1 cellular context compared by ENCODE assay signal in the genomic region with DNA sequence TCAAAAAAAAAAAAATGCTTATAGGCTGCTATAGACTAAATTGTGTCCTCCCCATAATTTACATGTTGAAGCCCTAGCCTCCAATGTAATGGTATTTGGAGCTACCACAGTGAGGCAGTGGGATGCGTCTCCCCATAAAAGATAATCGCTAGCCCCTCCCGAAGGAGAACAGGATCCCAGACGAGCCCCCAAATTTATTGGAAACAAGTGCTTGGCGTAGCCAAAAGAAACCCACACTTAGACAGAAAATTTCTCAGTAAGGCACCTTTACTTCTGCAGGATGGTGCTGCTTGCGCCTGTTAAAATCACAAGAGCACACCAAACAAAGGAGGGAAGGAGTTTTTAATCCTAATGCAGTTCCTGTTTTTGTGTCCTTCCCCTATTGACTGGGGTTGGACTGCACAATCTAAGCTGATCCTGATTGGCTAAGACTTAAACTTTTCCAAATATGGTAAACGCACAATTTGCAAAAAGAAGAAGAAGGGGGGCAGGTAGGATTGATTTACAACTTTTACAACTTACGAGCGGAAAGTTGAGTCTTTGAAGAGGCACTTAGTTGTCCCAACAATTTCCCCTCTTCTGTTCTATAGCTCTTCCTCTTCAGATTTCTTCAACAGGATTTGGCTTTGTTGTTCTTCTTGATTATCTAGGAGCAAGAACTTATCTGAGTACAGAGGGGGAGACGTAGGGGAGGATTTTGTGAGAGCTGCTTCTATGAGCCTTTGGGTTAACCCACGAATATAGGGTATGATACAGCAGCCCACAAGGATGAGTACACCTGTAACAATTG.
TF ChIP-seq lines count a peak whose summit lies in the region.

No MANE protein-coding gene starts in this region.

TF ChIP-seq in HepG2, 621 proteins besides CTCF, POLR2A, EP300 and RAD21:
- TF ChIP-seq YEATS4 (CRISPR knock-in tag; IDR thresholded peaks at IDR 0.05; ENCODE audit: borderline replicate concordance), result no peak
- no peak for TF ChIP-seq ARNT2 (CRISPR knock-in tag; IDR thresholded peaks at IDR 0.05; ENCODE audit: low read depth)
- TF ChIP-seq, protein P1, sequence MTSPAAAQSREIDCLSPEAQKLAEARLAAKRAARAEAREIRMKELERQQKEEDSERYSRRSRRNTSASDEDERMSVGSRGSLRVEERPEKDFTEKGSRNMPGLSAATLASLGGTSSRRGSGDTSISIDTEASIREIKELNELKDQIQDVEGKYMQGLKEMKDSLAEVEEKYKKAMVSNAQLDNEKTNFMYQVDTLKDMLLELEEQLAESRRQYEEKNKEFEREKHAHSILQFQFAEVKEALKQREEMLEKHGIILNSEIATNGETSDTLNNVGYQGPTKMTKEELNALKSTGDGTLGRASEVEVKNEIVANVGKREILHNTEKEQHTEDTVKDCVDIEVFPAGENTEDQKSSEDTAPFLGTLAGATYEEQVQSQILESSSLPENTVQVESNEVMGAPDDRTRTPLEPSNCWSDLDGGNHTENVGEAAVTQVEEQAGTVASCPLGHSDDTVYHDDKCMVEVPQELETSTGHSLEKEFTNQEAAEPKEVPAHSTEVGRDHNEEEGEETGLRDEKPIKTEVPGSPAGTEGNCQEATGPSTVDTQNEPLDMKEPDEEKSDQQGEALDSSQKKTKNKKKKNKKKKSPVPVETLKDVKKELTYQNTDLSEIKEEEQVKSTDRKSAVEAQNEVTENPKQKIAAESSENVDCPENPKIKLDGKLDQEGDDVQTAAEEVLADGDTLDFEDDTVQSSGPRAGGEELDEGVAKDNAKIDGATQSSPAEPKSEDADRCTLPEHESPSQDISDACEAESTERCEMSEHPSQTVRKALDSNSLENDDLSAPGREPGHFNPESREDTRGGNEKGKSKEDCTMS (CRISPR knock-in tag; conservative IDR thresholded peaks at IDR 0.05), result no peak
- no peak for TF ChIP-seq FOXK2 (IDR thresholded peaks at IDR 0.05)
- no peak for TF ChIP-seq TBX3 (IDR thresholded peaks at IDR 0.05; ENCODE audit: borderline replicate concordance)
- TF ChIP-seq, protein P2, sequence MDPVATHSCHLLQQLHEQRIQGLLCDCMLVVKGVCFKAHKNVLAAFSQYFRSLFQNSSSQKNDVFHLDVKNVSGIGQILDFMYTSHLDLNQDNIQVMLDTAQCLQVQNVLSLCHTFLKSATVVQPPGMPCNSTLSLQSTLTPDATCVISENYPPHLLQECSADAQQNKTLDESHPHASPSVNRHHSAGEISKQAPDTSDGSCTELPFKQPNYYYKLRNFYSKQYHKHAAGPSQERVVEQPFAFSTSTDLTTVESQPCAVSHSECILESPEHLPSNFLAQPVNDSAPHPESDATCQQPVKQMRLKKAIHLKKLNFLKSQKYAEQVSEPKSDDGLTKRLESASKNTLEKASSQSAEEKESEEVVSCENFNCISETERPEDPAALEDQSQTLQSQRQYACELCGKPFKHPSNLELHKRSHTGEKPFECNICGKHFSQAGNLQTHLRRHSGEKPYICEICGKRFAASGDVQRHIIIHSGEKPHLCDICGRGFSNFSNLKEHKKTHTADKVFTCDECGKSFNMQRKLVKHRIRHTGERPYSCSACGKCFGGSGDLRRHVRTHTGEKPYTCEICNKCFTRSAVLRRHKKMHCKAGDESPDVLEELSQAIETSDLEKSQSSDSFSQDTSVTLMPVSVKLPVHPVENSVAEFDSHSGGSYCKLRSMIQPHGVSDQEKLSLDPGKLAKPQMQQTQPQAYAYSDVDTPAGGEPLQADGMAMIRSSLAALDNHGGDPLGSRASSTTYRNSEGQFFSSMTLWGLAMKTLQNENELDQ (CRISPR knock-in tag; IDR thresholded peaks at IDR 0.05; ENCODE audit: borderline replicate concordance), result no peak
- TF ChIP-seq ZNF264 (CRISPR knock-in tag; IDR thresholded peaks at IDR 0.05), result no peak
